In the genomic region with DNA sequence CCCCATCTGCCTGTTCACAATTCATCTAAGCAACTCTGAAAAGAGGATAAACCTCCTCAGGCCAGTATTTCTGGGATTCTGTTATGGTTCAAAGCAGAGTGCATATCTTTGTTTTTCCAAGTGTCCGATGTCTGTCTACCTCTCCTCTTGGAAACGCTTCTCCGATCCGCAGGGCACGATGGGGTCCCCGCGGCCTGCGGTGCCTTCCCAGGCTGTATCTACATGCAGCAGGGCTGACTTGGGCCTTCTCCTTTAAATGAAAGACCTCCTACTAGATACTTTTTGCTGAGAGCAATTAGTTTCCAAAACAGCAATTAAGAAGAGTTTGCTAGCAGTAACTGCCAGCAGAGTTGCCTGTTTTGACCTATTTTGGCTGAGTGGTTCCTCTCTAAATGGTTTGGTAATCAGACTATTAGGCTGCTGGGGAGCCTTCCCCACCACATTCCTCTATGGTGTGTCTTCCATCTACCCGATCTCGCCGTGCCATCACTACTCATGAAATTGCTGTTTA, we compare ENCODE assay signal across 16 cellular contexts. TPM values are rescaled to one million over a fixed set of nuclear protein-coding genes. Genes with fewer than 3 reads are reported as not detected.
DNase-seq lines count a peak whose midpoint lies in the region; ATAC-seq and TF ChIP-seq lines count a peak whose summit lies in the region.
"Had no signal": no experiment of that assay in that cellular context is flagged by ENCODE, and none has a peak within 500 bp of the region (broad histone marks: within the 10 kb centered on the region; RNA-seq: fewer than 3 reads in every experiment).

No MANE protein-coding gene starts in this region.

- H3K4me1 ChIP-seq in gastrocnemius medialis: peaks cover 9 to 33% of the 10 kb centered on the region in 2 donors

- no peak for TF ChIP-seq CTCF in gastrocnemius medialis (IDR thresholded peaks at IDR 0.05 in 4 of 5, conservative IDR thresholded peaks at IDR 0.05 in 1 of 5)

- in situ Hi-C loops in gastrocnemius medialis (cut with MboI; ENCODE audit: low sequenced_read_pairs in 4 of 4): no loop called here

- H3K4me3 ChIP-seq in gastrocnemius medialis: peak overlapping the region in 1 of 4 donors; percentile 39
- H3K4me3 ChIP-seq: GM12878 had no signal

- peaks cover 0 to 4% (median 0%) of the 10 kb centered on the region in 3 donors for H3K27me3 ChIP-seq in gastrocnemius medialis

- H3K9me3 ChIP-seq in gastrocnemius medialis: no peaks in the 10 kb centered on the region

- intact Hi-C loops in gastrocnemius medialis (cut with DNase I; ENCODE audit: low total_unique reads): no loop called here

- TF ChIP-seq POLR2A in gastrocnemius medialis (IDR thresholded peaks at IDR 0.05): no peak

- peak; percentile 59 for DNase-seq in ELR (ENCODE audit: low read depth)
- DNase-seq in astrocyte of the hippocampus (ENCODE audit: low read depth, low spot score): peak; percentile 71
- DNase-seq in kidney glomerular epithelial cell (lab: John Stamatoyannopoulos, UW): peak; percentile 78
- DNase-seq in gastrocnemius medialis: no peak
- DNase-seq in stimulated activated CD4-positive, alpha-beta T cell treated with anti-CD3 and anti-CD28 coated beads, Interleukin-2, amount 100 ng/mL, for 24 hours: no peak
- DNase-seq in NK-92 treated with Interleukin-12 subunit alpha and Interleukin-12 subunit beta, amount 100 ng/mL, for 24 hours (lab: John Stamatoyannopoulos, UW): no peak
- no peak for DNase-seq in SHP77 treated with DMSO at 0.1 percent for 48 hours (lab: John Stamatoyannopoulos, UW)
- DNase-seq: activated CD4-positive, alpha-beta T cell treated with anti-CD3 and anti-CD28 coated beads for 36 hours; activated naive CD4-positive, alpha-beta T cell treated with anti-CD3 and anti-CD28 coated beads for 36 hours; CD8-positive, alpha-beta memory T cell; mammary epithelial cell; NCI-H2171 treated with DMSO at 0.1 percent for 48 hours; stimulated activated naive CD4-positive, alpha-beta T cell had no signal

- no peak for ATAC-seq in gastrocnemius medialis
- ATAC-seq in GM19324 (IDR thresholded peaks at IDR 0.05; ENCODE audit: low FRiP score, unreplicated experiment): no peak
- ATAC-seq: activated CD4-positive, alpha-beta T cell treated with anti-CD3 and anti-CD28 coated beads for 36 hours; HepG2 had no signal

- H3K27ac ChIP-seq in gastrocnemius medialis: peak overlapping the region in 3 of 4 donors; percentile 6 to 58 (median 17)

- H3K36me3 ChIP-seq in gastrocnemius medialis: no peaks in the 10 kb centered on the region

RNA-seq across cellular contexts. Expression of gene COL4A2, which starts 23.5 kb away (rescaled TPM):
- 10 to 100 TPM; 51.2 to 85.8 (median 70.5) TPM for total RNA-seq in gastrocnemius medialis
- total RNA-seq: activated CD4-positive, alpha-beta T cell treated with anti-CD3 and anti-CD28 coated beads for 36 hours; activated naive CD4-positive, alpha-beta T cell treated with anti-CD3 and anti-CD28 coated beads for 36 hours; CD8-positive, alpha-beta memory T cell had no signal

RNA-seq across cellular contexts. Expression of gene COL4A1, which starts 23.6 kb away (rescaled TPM):
- total RNA-seq in gastrocnemius medialis: 100 to 1,000 TPM in 3 of 4 donors, 10 to 100 TPM in 1; 60.5 to 127 (median 120) TPM
- total RNA-seq: CD8-positive, alpha-beta memory T cell; HepG2 had no signal

Comparison
In these comparisons a context has a peak if more than half of its experiments do, and no peak if none do; other contexts are left out.
1. DNase-seq: peak in ELR (single experiment), astrocyte of the hippocampus (single experiment) and kidney glomerular epithelial cell (single experiment); none in gastrocnemius medialis (0 of 2), stimulated activated CD4-positive, alpha-beta T cell treated with anti-CD3 and anti-CD28 coated beads, Interleukin-2, amount 100 ng/mL, for 24 hours (0 of 2), NK-92 treated with Interleukin-12 subunit alpha and Interleukin-12 subunit beta, amount 100 ng/mL, for 24 hours (single experiment) and SHP77 treated with DMSO at 0.1 percent for 48 hours (single experiment).